26 cellular contexts compared by ENCODE assay signal in the genomic region with DNA sequence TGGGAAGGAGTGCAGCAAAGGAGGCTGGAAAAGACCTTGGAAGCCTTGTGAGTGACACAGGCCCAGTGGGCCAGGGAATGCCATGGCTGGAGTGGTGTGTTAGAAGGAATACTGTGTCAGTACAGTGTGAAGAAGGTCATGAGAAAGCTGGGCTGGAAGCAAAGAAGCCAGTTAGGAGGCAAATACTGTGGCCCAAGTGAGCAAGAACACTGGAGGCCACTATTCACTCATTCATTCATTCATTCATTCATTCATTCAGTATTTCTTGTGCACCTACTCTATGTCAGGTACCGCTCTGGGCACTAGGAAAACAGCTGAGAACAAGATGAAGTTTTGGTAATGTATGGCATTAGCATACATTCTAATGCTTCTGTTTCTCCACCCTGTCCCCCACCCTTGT. TPM values are rescaled to one million over a fixed set of nuclear protein-coding genes. Genes with fewer than 3 reads are reported as not detected.
DNase-seq lines count a peak whose midpoint lies in the region; ATAC-seq, FAIRE-seq and TF ChIP-seq lines count a peak whose summit lies in the region.
"Had no signal": no experiment of that assay in that cellular context is flagged by ENCODE, and none has a peak within 500 bp of the region (broad histone marks: within the 10 kb centered on the region; RNA-seq: fewer than 3 reads in every experiment).

No MANE protein-coding gene starts in this region.

- ATAC-seq in GM12878: no peak
- no peak for ATAC-seq in GM18861 (IDR thresholded peaks at IDR 0.05; ENCODE audit: unreplicated experiment)

- no peaks in the 10 kb centered on the region for H4K20me1 ChIP-seq in GM12878 (ENCODE audit: control insufficient read depth, insufficient read depth)
- H4K20me1 ChIP-seq: BLaER1 had no signal

- no peak for FAIRE-seq in GM12878 (lab: Jason Lieb, UNC)
- FAIRE-seq in bronchial epithelial cell (lab: Jason Lieb, UNC): peak; percentile 32
- no peak for FAIRE-seq in H54 (lab: Jason Lieb, UNC)
- FAIRE-seq: A204.1, D721Med, G401.6, GM12892, GM18507, GM19239 had no signal

- H3K4me3 Mint-ChIP-seq in Calu3 (ENCODE audit: low read depth, unreplicated experiment): no peak overlapping the region
- H3K4me3 Mint-ChIP-seq: CD14-positive monocyte; CD4-positive, alpha-beta memory T cell; CD4-positive, CD25-positive, alpha-beta regulatory T cell; CD8-positive, alpha-beta memory T cell had no signal

- TF ChIP-seq CTCF in HEK293 (tag by site-specific recombination; IDR thresholded peaks at IDR 0.05) (no peak), GM12878 (IDR thresholded peaks at IDR 0.05 in 2 of 3, conservative IDR thresholded peaks at IDR 0.05 in 1 of 3; ENCODE audit: control insufficient read depth in 2 of 3, extremely low read depth in 1 of 3, insufficient read depth in 1 of 3, low read depth in 3 of 3, low read length in 3 of 3) (no peak), bronchial epithelial cell (IDR thresholded peaks at IDR 0.05; ENCODE audit: insufficient read depth, low read length, severe bottlenecking) (no peak), Calu3 (IDR thresholded peaks at IDR 0.05; ENCODE audit: unreplicated experiment) (no peak)

- no peaks in the 10 kb centered on the region for H3K79me2 ChIP-seq in GM12878 (ENCODE audit: control insufficient read depth, insufficient read depth, low read length)

- H3K4me1 Mint-ChIP-seq in Calu3 (ENCODE audit: low read depth, unreplicated experiment): no peaks in the 10 kb centered on the region
- H3K4me1 Mint-ChIP-seq: CD14-positive monocyte; CD4-positive, alpha-beta memory T cell; CD4-positive, CD25-positive, alpha-beta regulatory T cell; CD8-positive, alpha-beta memory T cell had no signal

- no peaks in the 10 kb centered on the region for H3K36me3 Mint-ChIP-seq in Calu3 (ENCODE audit: insufficient read depth, unreplicated experiment)
- H3K36me3 Mint-ChIP-seq: CD14-positive monocyte; CD4-positive, alpha-beta memory T cell; CD4-positive, CD25-positive, alpha-beta regulatory T cell; CD8-positive, alpha-beta memory T cell had no signal

- no peak overlapping the region for H3K9ac ChIP-seq in GM12878 (ENCODE audit: control insufficient read depth, insufficient read depth, low read length)
- H3K9ac ChIP-seq: BLaER1 had no signal

- in situ Hi-C loops in GM12878 (cut with MboI): no loop called here

- H3K9me3 Mint-ChIP-seq in Calu3 (ENCODE audit: low read depth, unreplicated experiment): no peaks in the 10 kb centered on the region
- H3K9me3 Mint-ChIP-seq: CD14-positive monocyte; CD4-positive, alpha-beta memory T cell; CD8-positive, alpha-beta memory T cell had no signal

- H3K4me2 ChIP-seq in GM12878 (ENCODE audit: control insufficient read depth, insufficient read depth): no peak overlapping the region
- H3K4me2 ChIP-seq: BLaER1 had no signal

- TF ChIP-seq POLR2A in GM12878 (IDR thresholded peaks at IDR 0.05; ENCODE audit: low read depth, low read length) (no peak), H54 (IDR thresholded peaks at IDR 0.05; ENCODE audit: low read depth, low read length) (no peak)

- H3K4me1 ChIP-seq in HEK293 (ENCODE audit: control insufficient read depth, insufficient read depth, low read length) (no peaks in the 10 kb centered on the region), GM12878 (ENCODE audit: control insufficient read depth, insufficient read depth, low read length) (no peaks in the 10 kb centered on the region)
- H3K4me1 ChIP-seq: BE2C had no signal

- no peak overlapping the region for H2AFZ ChIP-seq in GM12878 (ENCODE audit: control insufficient read depth, low read depth, low read length)

- TF ChIP-seq EP300 in GM12878 (IDR thresholded peaks at IDR 0.05; ENCODE audit: borderline replicate concordance in 1 of 2, control insufficient read depth in 1 of 2, low read depth in 2 of 2, low read length in 2 of 2): no peak

- POLR2A ChIA-PET in HEK293 (lab: Yijun Ruan, JAX): no interaction called here
- POLR2A ChIA-PET in GM12878 (lab: Charles Lee): no interaction called here

- RAD21 ChIA-PET in GM12878 (lab: Charles Lee; ENCODE audit: unreplicated experiment): no interaction called here

- H3K27ac Mint-ChIP-seq in Calu3 (ENCODE audit: unreplicated experiment): no peak overlapping the region
- H3K27ac Mint-ChIP-seq: CD4-positive, alpha-beta memory T cell; CD4-positive, CD25-positive, alpha-beta regulatory T cell; CD8-positive, alpha-beta memory T cell had no signal

- H3K27me3 ChIP-seq in GM12878 (replicated peaks in 1 of 2; ENCODE audit: control insufficient read depth in 2 of 2, insufficient read depth in 2 of 2, low read length in 1 of 2): peaks cover 1 to 4% of the 10 kb centered on the region in 2 experiments; a peak in 2 of 4 replicates
- H3K27me3 ChIP-seq in bronchial epithelial cell (ENCODE audit: control insufficient read depth, insufficient read depth, low read length): peaks cover 3% of the 10 kb centered on the region
- H3K27me3 ChIP-seq: BLaER1 had no signal

- DNase-seq in GM12878 (ENCODE audit: low read depth, low spot score): no peak
- DNase-seq in bronchial epithelial cell (ENCODE audit: low read depth): no peak
- no peak for DNase-seq in H54 (ENCODE audit: insufficient read length, low spot score)
- DNase-seq in Calu3: no peak
- DNase-seq: 8988T; ACHN; BE2C; C1 segment of cervical spinal cord; CD4-positive, alpha-beta memory T cell; CD4-positive, CD25-positive, alpha-beta regulatory T cell; CD8-positive, alpha-beta memory T cell; COR-L47; DMS79 treated with DMSO at 0.1 percent for 48 hours; GF-D8 had no signal

- no peaks in the 10 kb centered on the region for H3K36me3 ChIP-seq in HEK293 (ENCODE audit: control insufficient read depth in 2 of 2, insufficient read depth in 1 of 2, low read length in 2 of 2)
- no peaks in the 10 kb centered on the region for H3K36me3 ChIP-seq in GM12878 (ENCODE audit: control insufficient read depth in 2 of 2, insufficient read depth in 2 of 2, low read length in 1 of 2)
- H3K36me3 ChIP-seq in bronchial epithelial cell (ENCODE audit: control insufficient read depth, insufficient read depth, low read length): no peaks in the 10 kb centered on the region
- H3K36me3 ChIP-seq: BE2C, BLaER1 had no signal

- BruUV-seq in GM12878 (replicated peaks; lab: Mats Ljungman, UMichigan): no TSS peak
- no TSS peak for BruUV-seq in Calu3 (replicated peaks; lab: Mats Ljungman, UMichigan)

- SMC1A ChIA-PET in GM12878 (lab: Charles Lee; ENCODE audit: uncharacterized antibody, unreplicated experiment): no interaction called here

- whole genome bisulfite sequencing in GM12878 (ENCODE audit: insufficient coverage, insufficient replicate concordance, low lambda C conversion rate, missing lambda C conversion rate): 5% methylated on average over 1 of the region's 1 CpG

- intact Hi-C loops in GM12878 (cut with micrococcal nuclease; ENCODE audit: unreplicated experiment): no loop called here
- intact Hi-C loops in Calu3 (cut with micrococcal nuclease; ENCODE audit: unreplicated experiment): no loop called here

- peaks cover 92% of the 10 kb centered on the region for H3K27me3 Mint-ChIP-seq in Calu3 (ENCODE audit: unreplicated experiment)

- no peak for TF ChIP-seq RAD21 in GM12878 (IDR thresholded peaks at IDR 0.05; ENCODE audit: insufficient read depth, low read depth, low read length)

- no peaks in the 10 kb centered on the region for H3K9me3 ChIP-seq in HEK293 (ENCODE audit: control insufficient read depth, insufficient read depth, low read depth, low read length)
- H3K9me3 ChIP-seq in GM12878 (replicated peaks; ENCODE audit: control insufficient read depth, insufficient read depth, low read length): no peaks in the 10 kb centered on the region
- H3K9me3 ChIP-seq: BE2C, BLaER1 had no signal

- H3K27ac ChIP-seq in HEK293 (ENCODE audit: extremely low read depth, low read depth, low read length) (no peak overlapping the region), GM12878 (ENCODE audit: control insufficient read depth, insufficient read depth) (no peak overlapping the region)
- H3K27ac ChIP-seq: BLaER1 had no signal

- CTCF ChIA-PET in HEK293 (lab: Yijun Ruan, JAX): no interaction called here
- CTCF ChIA-PET in GM12878 (lab: Yijun Ruan, JAX): no interaction called here
- CTCF ChIA-PET in Calu3 (lab: Charles Lee): no interaction called here

- H3K4me3 ChIP-seq in HEK293 (ENCODE audit: low read depth, low read length) (no peak overlapping the region), GM12878 (no peak overlapping the region), bronchial epithelial cell (ENCODE audit: low read depth, low read length) (no peak overlapping the region)
- H3K4me3 ChIP-seq: BLaER1 had no signal

TF ChIP-seq in HEK293, 187 proteins besides CTCF, POLR2A, EP300 and RAD21:
- TF ChIP-seq ZBTB7A (tag by site-specific recombination; IDR thresholded peaks at IDR 0.05; ENCODE audit: low read depth) (no peak), ZNF24 (tag by site-specific recombination; IDR thresholded peaks at IDR 0.05) (0 out of 2 replicates have a peak, but pooled peaks have one; percentile 35)

RNA-seq across cellular contexts. Expression of gene CRTAC1, which starts 9.6 kb away (rescaled TPM):
- total RNA-seq in GM12878 (2013; cell fraction: nucleolus; rRNA removed): not detected in 2 replicates
- total RNA-seq in GM12878 (2014; rRNA removed): not detected in 2 replicates
- total RNA-seq in GM12878 (2014; rRNA removed; fragmentation: Illumina TruSeq; extraction: Trizol): not detected in 2 replicates
- total RNA-seq in GM12878 (2021): 0.10 TPM in 1 of 2 replicates, not detected in the other
- polyA plus RNA-seq in GM12878 (2011; ENCODE audit: low read depth): not detected
- not detected in 2 replicates for polyA plus RNA-seq in GM12878 (2011; rRNA removed)
- polyA plus RNA-seq in GM12878 (2011; cell fraction: cytosol; rRNA removed): not detected in 2 replicates
- not detected in 2 replicates for polyA plus RNA-seq in GM12878 (2011; cell fraction: nucleus; rRNA removed)
- polyA plus RNA-seq in GM12878 (2012): not detected in 2 replicates
- not detected in 2 replicates for polyA plus RNA-seq in GM12878 (2014; fragmentation: Illumina TruSeq; extraction: Trizol)
- polyA plus RNA-seq in GM12878 (2014; fragmentation: Nextera tagmentation; extraction: Ambion mirVana): not detected
- polyA plus RNA-seq in GM12878 (2014; rRNA removed): not detected in 2 replicates
- not detected for polyA plus RNA-seq in GM12878 (2016; fragmentation: Nextera tagmentation; extraction: Ambion mirVana)
- polyA minus RNA-seq in GM12878 (2011; rRNA and poly(A)+ RNA removed): not detected in 2 replicates
- not detected in 2 replicates for polyA minus RNA-seq in GM12878 (2011; cell fraction: cytosol; rRNA and poly(A)+ RNA removed)
- polyA minus RNA-seq in GM12878 (2011; cell fraction: nucleus; rRNA and poly(A)+ RNA removed): not detected in 2 replicates
- total RNA-seq in bronchial epithelial cell: not detected in 2 replicates
- not detected in 2 replicates for total RNA-seq in Calu3 (2022)
- total RNA-seq: A673; CD4-positive, alpha-beta memory T cell; CD4-positive, CD25-positive, alpha-beta regulatory T cell; CD8-positive, alpha-beta memory T cell had no signal
- polyA plus RNA-seq: AG04450; CD14-positive monocyte; CD4-positive, alpha-beta memory T cell; CD4-positive, CD25-positive, alpha-beta regulatory T cell; CD8-positive, alpha-beta memory T cell had no signal

Comparison
In these comparisons a context has a peak if more than half of its experiments do, and no peak if none do; other contexts are left out.
1. Of the 9 proteins assayed by ChIP-seq in both HEK293 and GM12878: peak only in HEK293: none; only in GM12878: none; in both: ZNF24; in neither: 8.